ENCODE assay signal across 8 cellular contexts in genomic region chr5:53560028-53560427, GRCh38. TPM values are rescaled to one million over a fixed set of nuclear protein-coding genes. Genes with fewer than 3 reads are reported as not detected.
A peak's percentile ranks its signal among the peaks of the same experiment; 100 is the strongest.
DNase-seq lines count a peak whose midpoint lies in the region; ATAC-seq lines count a peak whose summit lies in the region.

No MANE protein-coding gene starts in this region.

- peak overlapping the region; percentile 48 for H3K9ac ChIP-seq in iPS-15b (ENCODE audit: low read depth, low read length)

- H3K36me3 Mint-ChIP-seq in T-helper 2 cell treated with Interferon-gamma antibody and Interleukin-4, amounts not matched to agents 5 μg/mL and 100 μg/mL, for 36 hours (ENCODE audit: low read depth) = peaks cover 5% of the 10 kb centered on the region
- peaks cover 12% of the 10 kb centered on the region for H3K36me3 Mint-ChIP-seq in activated CD8-positive, alpha-beta T cell treated with anti-CD3 and anti-CD28 coated beads, Interleukin-2, amount 10 ng/mL, durations not matched to agents 7 days and 5 days (ENCODE audit: low read depth)

- peaks cover 16% of the 10 kb centered on the region for H3K4me1 Mint-ChIP-seq in T-helper 2 cell treated with Interferon-gamma antibody and Interleukin-4, amounts not matched to agents 5 μg/mL and 100 μg/mL, for 36 hours (ENCODE audit: low read depth)
- peaks cover 23% of the 10 kb centered on the region for H3K4me1 Mint-ChIP-seq in activated CD8-positive, alpha-beta T cell treated with anti-CD3 and anti-CD28 coated beads, Interleukin-2, amount 10 ng/mL, durations not matched to agents 7 days and 5 days (ENCODE audit: low read depth)

- peaks cover 10% of the 10 kb centered on the region for H3K9me3 Mint-ChIP-seq in T-helper 2 cell treated with Interferon-gamma antibody and Interleukin-4, amounts not matched to agents 5 μg/mL and 100 μg/mL, for 36 hours
- H3K9me3 Mint-ChIP-seq in activated CD8-positive, alpha-beta T cell treated with anti-CD3 and anti-CD28 coated beads, Interleukin-2, amount 10 ng/mL, durations not matched to agents 7 days and 5 days (ENCODE audit: insufficient read depth) = peaks cover 10% of the 10 kb centered on the region

- H3K27me3 ChIP-seq in iPS-15b (ENCODE audit: control insufficient read depth, insufficient read depth, low read length) = no peaks in the 10 kb centered on the region

- H3K27me3 Mint-ChIP-seq in T-helper 2 cell treated with Interferon-gamma antibody and Interleukin-4, amounts not matched to agents 5 μg/mL and 100 μg/mL, for 36 hours (ENCODE audit: low read depth) = peaks cover 14% of the 10 kb centered on the region
- peaks cover 16% of the 10 kb centered on the region for H3K27me3 Mint-ChIP-seq in activated CD8-positive, alpha-beta T cell treated with anti-CD3 and anti-CD28 coated beads, Interleukin-2, amount 10 ng/mL, durations not matched to agents 7 days and 5 days (ENCODE audit: low read depth)

- no peaks in the 10 kb centered on the region for H3K9me3 ChIP-seq in iPS-15b (ENCODE audit: control insufficient read depth, insufficient read depth, low read length)

- H3K36me3 ChIP-seq in iPS-15b (ENCODE audit: control insufficient read depth, insufficient read depth, low read length) = no peaks in the 10 kb centered on the region

- CTCF ChIA-PET in activated CD8-positive, alpha-beta T cell treated with anti-CD3 and anti-CD28 coated beads, Interleukin-2, amount 10 ng/mL, durations not matched to agents 7 days and 5 days (lab: Charles Lee) = no interaction called here

- peak overlapping the region; percentile 84 for H3K27ac ChIP-seq in substantia nigra (ENCODE audit: low read depth, low read length, poor library complexity, severe bottlenecking)

- peak overlapping the region; percentile 81 for H3K4me3 ChIP-seq in iPS-15b (ENCODE audit: low read depth, low read length)

- H3K27ac Mint-ChIP-seq in T-helper 2 cell treated with Interferon-gamma antibody and Interleukin-4, amounts not matched to agents 5 μg/mL and 100 μg/mL, for 36 hours = no peak overlapping the region
- peak overlapping the region; percentile 95 for H3K27ac Mint-ChIP-seq in activated CD8-positive, alpha-beta T cell treated with anti-CD3 and anti-CD28 coated beads, Interleukin-2, amount 10 ng/mL, durations not matched to agents 7 days and 5 days

- H3K4me1 ChIP-seq in iPS-15b (ENCODE audit: control insufficient read depth, insufficient read depth, low read length) = no peaks in the 10 kb centered on the region

- peak; percentile 28 for ATAC-seq in HG03064 (IDR thresholded peaks at IDR 0.05; ENCODE audit: low read depth, unreplicated experiment)
- ATAC-seq in activated CD8-positive, alpha-beta T cell treated with anti-CD3 and anti-CD28 coated beads, Interleukin-2, amount 10 ng/mL, durations not matched to agents 7 days and 5 days = no peak

- peak overlapping the region; percentile 97 for H3K4me3 Mint-ChIP-seq in T-helper 2 cell treated with Interferon-gamma antibody and Interleukin-4, amounts not matched to agents 5 μg/mL and 100 μg/mL, for 36 hours
- H3K4me3 Mint-ChIP-seq in activated CD8-positive, alpha-beta T cell treated with anti-CD3 and anti-CD28 coated beads, Interleukin-2, amount 10 ng/mL, durations not matched to agents 7 days and 5 days = peak overlapping the region; percentile 97

- POLR2A ChIA-PET in activated CD8-positive, alpha-beta T cell treated with anti-CD3 and anti-CD28 coated beads, Interleukin-2, amount 10 ng/mL, durations not matched to agents 7 days and 5 days (lab: Charles Lee) = no interaction called here

- DNase-seq in T-helper 2 cell treated with Interferon-gamma antibody and Interleukin-4, amounts not matched to agents 5 μg/mL and 100 μg/mL, for 36 hours (ENCODE audit: low spot score) = no peak
- no peak for DNase-seq in T-helper 2 cell
- no peak for DNase-seq in activated CD8-positive, alpha-beta T cell treated with anti-CD3 and anti-CD28 coated beads, Interleukin-2, amount 10 ng/mL, durations not matched to agents 7 days and 5 days
- DNase-seq in substantia nigra (lab: John Stamatoyannopoulos, UW) = peak in 1 of 49 donors; percentile 10
- no peak for DNase-seq in mesenteric fat pad (ENCODE audit: low spot score)
- DNase-seq in GM19238 (ENCODE audit: insufficient read length, low spot score) = no peak

RNA-seq across cellular contexts. Expression of gene NDUFS4, which starts 0.4 kb away (rescaled TPM):
- 10 to 100 TPM; 53.0 to 53.4 TPM for total RNA-seq in activated CD8-positive, alpha-beta T cell treated with anti-CD3 and anti-CD28 coated beads, Interleukin-2, amount 10 ng/mL, durations not matched to agents 7 days and 5 days
- 63.6 TPM for total RNA-seq in mesenteric fat pad
